1 cellular context compared by ENCODE assay signal in genomic region chr16:28140788-28141618, GRCh38.
TF ChIP-seq lines count a peak whose summit lies in the region.

No MANE protein-coding gene starts in this region.

TF ChIP-seq in K562, 482 proteins besides CTCF, POLR2A, EP300 and RAD21 (continued from another document):
- peak; percentile 38; the same call in 1 of the 2 replicates for TF ChIP-seq L3MBTL2 (IDR thresholded peaks at IDR 0.05)
- TF ChIP-seq TRIM25 (IDR thresholded peaks at IDR 0.05; ENCODE audit: borderline replicate concordance): no peak
- TF ChIP-seq ZNF174 (CRISPR knock-in tag; IDR thresholded peaks at IDR 0.05): no peak
- TF ChIP-seq ZNF24 (IDR thresholded peaks at IDR 0.05): 0 out of 2 replicates have a peak, but pooled peaks have one; percentile 22
- TF ChIP-seq RNF219 (CRISPR knock-in tag; IDR thresholded peaks at IDR 0.05): no peak
- no peak for TF ChIP-seq SFPQ (IDR thresholded peaks at IDR 0.05; ENCODE audit: low read depth, low read length)
- no peak for TF ChIP-seq PPARD (CRISPR knock-in tag; IDR thresholded peaks at IDR 0.05)
- TF ChIP-seq CREBBP (IDR thresholded peaks at IDR 0.05; ENCODE audit: low read depth, low read length): no peak
- TF ChIP-seq CEBPG (CRISPR knock-in tag; IDR thresholded peaks at IDR 0.05): no peak; the same call in 1 of the 2 replicates
- TF ChIP-seq CEBPG (tag; conservative IDR thresholded peaks at IDR 0.05 in 1 of 2, IDR thresholded peaks at IDR 0.05 in 1 of 2): peak; percentile 62 to 81
- no peak for TF ChIP-seq HNRNPH1 (optimal IDR thresholded peaks at IDR 0.05; ENCODE audit: low read depth, low read length)
- no peak for TF ChIP-seq ZNF561 (CRISPR knock-in tag; conservative IDR thresholded peaks at IDR 0.05)
- 0 out of 2 replicates have a peak, but pooled peaks have one; percentile 18 for TF ChIP-seq FOSL1 (tag; conservative IDR thresholded peaks at IDR 0.05)
- TF ChIP-seq PRDM10 (IDR thresholded peaks at IDR 0.05; ENCODE audit: partially characterized antibody): no peak
- no peak for TF ChIP-seq CLOCK (CRISPR knock-in tag; IDR thresholded peaks at IDR 0.05; ENCODE audit: borderline replicate concordance)
- TF ChIP-seq RCOR1 (IDR thresholded peaks at IDR 0.05; ENCODE audit: borderline replicate concordance in 1 of 2, low read depth in 2 of 2, low read length in 2 of 2): no peak
- no peak for TF ChIP-seq MAFG (tag; conservative IDR thresholded peaks at IDR 0.05)
- no peak for TF ChIP-seq SREBF2 (CRISPR knock-in tag; IDR thresholded peaks at IDR 0.05)
- 0 out of 2 replicates have a peak, but pooled peaks have one; percentile 40 for TF ChIP-seq FOXK1 (CRISPR knock-in tag; IDR thresholded peaks at IDR 0.05; ENCODE audit: borderline replicate concordance)
- TF ChIP-seq IRF2 (CRISPR knock-in tag; IDR thresholded peaks at IDR 0.05): no peak
- TF ChIP-seq YBX1 (IDR thresholded peaks at IDR 0.05): no peak
- TF ChIP-seq CHD1 (IDR thresholded peaks at IDR 0.05; ENCODE audit: low read length): no peak
- TF ChIP-seq LARP7 (IDR thresholded peaks at IDR 0.05): no peak
- TF ChIP-seq DPF2 (IDR thresholded peaks at IDR 0.05): no peak
- TF ChIP-seq ZNF143 (CRISPR knock-in tag; IDR thresholded peaks at IDR 0.05): no peak
- TF ChIP-seq HDAC3 (IDR thresholded peaks at IDR 0.05; ENCODE audit: borderline replicate concordance, partially characterized antibody): no peak
- TF ChIP-seq MXD1 (CRISPR knock-in tag; IDR thresholded peaks at IDR 0.05; ENCODE audit: borderline replicate concordance, poor library complexity, severe bottlenecking): no peak
- no peak for TF ChIP-seq ZBED1 (IDR thresholded peaks at IDR 0.05)
- no peak for TF ChIP-seq STAT6 (CRISPR knock-in tag; IDR thresholded peaks at IDR 0.05)
- no peak for TF ChIP-seq FOXK2 (conservative IDR thresholded peaks at IDR 0.05 in 1 of 2, IDR thresholded peaks at IDR 0.05 in 1 of 2; ENCODE audit: low read depth in 2 of 2)
